Comparison of ENCODE assay signal across 17 cellular contexts in genomic region chr15:62752687-62753517, GRCh38.
DNase-seq lines count a peak whose midpoint lies in the region; ATAC-seq, FAIRE-seq and TF ChIP-seq lines count a peak whose summit lies in the region.
"Had no signal": no experiment of that assay in that cellular context is flagged by ENCODE, and none has a peak within 500 bp of the region (broad histone marks: within the 10 kb centered on the region; RNA-seq: fewer than 3 reads in every experiment).

No MANE protein-coding gene starts in this region.

- intact Hi-C loops in mammary epithelial cell (cut with micrococcal nuclease) (loop anchor here (1.0 to 10.0 kb wide), 2 partner anchors 11 to 292 kb away; partner anchors contain the start of gene TPM1), breast epithelium (cut with DNase I; ENCODE audit: low total_unique reads) (no loop called here)

- H3K27ac ChIP-seq in mammary epithelial cell (ENCODE audit: insufficient read depth, low read depth, low read length) (peak overlapping the region; percentile 78), breast epithelium (peak overlapping the region in 1 of 2 donors; percentile 46), gastroesophageal sphincter (no peak overlapping the region)
- H3K27ac ChIP-seq: parathyroid adenoma had no signal

- ATAC-seq in gastroesophageal sphincter (peak; percentile 52), HG03175 (IDR thresholded peaks at IDR 0.05; ENCODE audit: unreplicated experiment) (no peak)
- ATAC-seq: stimulated activated naive CD8-positive, alpha-beta T cell treated with anti-CD3 and anti-CD28 coated beads, Interleukin-15, amount 100 ng/mL, for 72 hours; WTC11 had no signal

- H3K36me3 ChIP-seq in mammary epithelial cell (ENCODE audit: insufficient read depth, low read length) (no peaks in the 10 kb centered on the region), breast epithelium (no peaks in the 10 kb centered on the region), adipocyte (ENCODE audit: control insufficient read depth, insufficient read depth, low read length, severe bottlenecking) (peaks cover 88% of the 10 kb centered on the region), gastroesophageal sphincter (peaks cover 0 to 25% of the 10 kb centered on the region in 2 donors)

- TF ChIP-seq CTCF in mammary epithelial cell (conservative IDR thresholded peaks at IDR 0.05 in 1 of 2, IDR thresholded peaks at IDR 0.05 in 1 of 2; ENCODE audit: extremely low read depth in 1 of 2, insufficient read depth in 1 of 2, low read depth in 1 of 2, low read length in 2 of 2) (no peak), breast epithelium (IDR thresholded peaks at IDR 0.05) (no peak), gastroesophageal sphincter (IDR thresholded peaks at IDR 0.05) (no peak)

- TF ChIP-seq POLR2A in breast epithelium (IDR thresholded peaks at IDR 0.05) (no peak), gastroesophageal sphincter (IDR thresholded peaks at IDR 0.05) (no peak)

- H3K4me3 ChIP-seq in mammary epithelial cell (replicated peaks in 1 of 3; ENCODE audit: insufficient read depth in 1 of 3, low read depth in 2 of 3, low read length in 3 of 3), result no peak overlapping the region
- H3K4me3 ChIP-seq in breast epithelium, result no peak overlapping the region
- H3K4me3 ChIP-seq in adipocyte (ENCODE audit: low read length), result no peak overlapping the region
- H3K4me3 ChIP-seq in gastroesophageal sphincter, result no peak overlapping the region

- peak overlapping the region; percentile 54 for H2AFZ ChIP-seq in mammary epithelial cell (ENCODE audit: low read depth, low read length)
- H2AFZ ChIP-seq: parathyroid adenoma had no signal

- H3K79me2 ChIP-seq in mammary epithelial cell (ENCODE audit: insufficient read depth, low read length), result no peaks in the 10 kb centered on the region
- H3K79me2 ChIP-seq: parathyroid adenoma had no signal

- H3K4me2 ChIP-seq in mammary epithelial cell (ENCODE audit: insufficient read depth, low read depth, low read length), result peak overlapping the region; percentile 10

- CTCF ChIA-PET in mammary epithelial cell (lab: Charles Lee; ENCODE audit: low non-redundant PET), result no interaction called here

- peak; percentile 46 for FAIRE-seq in urothelium cell line (lab: Jason Lieb, UNC)
- FAIRE-seq: A204.1, HTR-8/SVneo had no signal

- H3K4me1 ChIP-seq in mammary epithelial cell (ENCODE audit: insufficient read depth, low read length) (peaks cover 45% of the 10 kb centered on the region), breast epithelium (no peaks in the 10 kb centered on the region), adipocyte (ENCODE audit: control insufficient read depth, insufficient read depth, low read length) (peaks cover 20% of the 10 kb centered on the region), gastroesophageal sphincter (peaks cover 4 to 16% (median 6%) of the 10 kb centered on the region in 3 donors)
- H3K4me1 ChIP-seq: parathyroid adenoma had no signal

- H3K9me3 ChIP-seq in mammary epithelial cell (replicated peaks; ENCODE audit: insufficient read depth, low read length) (no peaks in the 10 kb centered on the region), breast epithelium (no peaks in the 10 kb centered on the region), adipocyte (ENCODE audit: control insufficient read depth, low read length) (no peaks in the 10 kb centered on the region), gastroesophageal sphincter (no peaks in the 10 kb centered on the region)

- in situ Hi-C loops in mammary epithelial cell (cut with MboI; ENCODE audit: low sequenced_read_pairs in 2 of 2), result no loop called here
- in situ Hi-C loops in KBM-7 (cut with MboI; ENCODE audit: low pct_unique_long_range_greater_than_20kb, low sequenced_read_pairs), result no loop called here

- TF ChIP-seq EP300 in gastroesophageal sphincter (IDR thresholded peaks at IDR 0.05), result no peak

- peak overlapping the region; percentile 20 for H3K9ac ChIP-seq in mammary epithelial cell (ENCODE audit: insufficient read depth, low read length)
- no peak overlapping the region for H3K9ac ChIP-seq in adipocyte (ENCODE audit: low read length)
- H3K9ac ChIP-seq: parathyroid adenoma had no signal

- no TSS peak for BruUV-seq in mammary epithelial cell (replicated peaks; lab: Mats Ljungman, UMichigan)

- dilution Hi-C loops in mammary epithelial cell (cut with HindIII; ENCODE audit: low sequenced_read_pairs), result no loop called here

- DNase-seq in mammary epithelial cell (no peak), breast epithelium (ENCODE audit: low spot score in 2 of 2) (no peak), adipocyte (ENCODE audit: low read depth) (peak; percentile 51), urothelium cell line (ENCODE audit: low spot score) (no peak), KBM-7 (no peak), SK-N-DZ (ENCODE audit: low spot score) (no peak)
- DNase-seq: activated CD8-positive, alpha-beta memory T cell treated with anti-CD3 and anti-CD28 coated beads for 24 hours; activated effector memory CD4-positive, alpha-beta T cell treated with anti-CD3 and anti-CD28 coated beads, Interleukin-2, amount 50 U/mL, for 16 hours; NCI-H2081; NCI-H524 treated with DMSO at 0.1 percent for 48 hours; stimulated activated naive CD8-positive, alpha-beta T cell treated with anti-CD3 and anti-CD28 coated beads, Interleukin-15, amount 100 ng/mL, for 72 hours had no signal

- WGBS in mammary epithelial cell (ENCODE audit: low coverage, missing lambda C conversion rate), result 80% methylated on average over 6 of the region's 6 CpGs
- 95 to 96% methylated on average over 2 to 3 of the region's 6 CpGs for WGBS in gastroesophageal sphincter (ENCODE audit: low coverage in 1 of 2), 2 donors

- no peaks in the 10 kb centered on the region for H3K27me3 ChIP-seq in mammary epithelial cell (ENCODE audit: insufficient read depth, low read length)
- no peaks in the 10 kb centered on the region for H3K27me3 ChIP-seq in breast epithelium
- H3K27me3 ChIP-seq in adipocyte (replicated peaks; ENCODE audit: control insufficient read depth, insufficient read depth, low read length), result no peaks in the 10 kb centered on the region
- H3K27me3 ChIP-seq in gastroesophageal sphincter, result no peaks in the 10 kb centered on the region

- no peaks in the 10 kb centered on the region for H4K20me1 ChIP-seq in mammary epithelial cell (ENCODE audit: insufficient read depth, low read length)
